In the genomic region with DNA sequence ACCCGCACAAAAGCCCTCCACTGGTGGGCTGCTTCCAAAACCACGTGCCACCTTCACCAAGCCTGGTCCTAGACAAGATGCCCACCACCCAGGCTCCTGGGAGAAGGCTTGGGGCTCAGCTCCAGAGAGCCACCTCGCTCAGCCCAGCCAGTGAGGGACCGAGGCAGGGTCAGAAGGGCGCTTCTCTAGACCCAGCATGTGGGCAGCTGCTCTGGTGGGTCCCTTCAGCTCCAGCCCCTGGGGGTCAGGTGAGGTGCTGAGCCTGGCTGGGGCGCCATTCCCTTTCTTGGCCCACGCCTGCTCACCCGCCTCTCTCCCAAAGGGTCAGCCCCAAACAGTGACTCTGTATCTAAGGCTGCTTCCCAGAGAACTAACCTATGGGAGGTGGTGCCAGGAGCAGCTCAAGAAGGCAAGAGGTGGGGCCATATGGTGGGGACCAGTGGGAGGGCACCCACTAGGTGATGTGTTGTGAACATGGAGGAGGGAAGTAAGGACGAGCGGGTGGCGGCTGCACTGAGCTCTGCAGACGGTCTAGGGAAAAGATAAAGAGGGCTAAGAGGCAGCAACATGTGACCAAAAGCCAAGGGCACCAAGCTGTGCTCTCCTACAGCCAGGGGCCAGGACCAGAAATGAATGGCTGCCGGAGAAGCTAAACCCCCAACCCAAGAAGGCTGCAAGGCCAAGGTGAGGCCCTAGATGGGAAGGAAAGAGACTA, we compare ENCODE assay signal across 1 cellular context.
TF ChIP-seq lines count a peak whose summit lies in the region.

No MANE protein-coding gene starts in this region.

TF ChIP-seq in GM23338, 12 proteins besides CTCF, POLR2A, EP300 and RAD21 (continued from another document):
- TF ChIP-seq, protein P1, sequence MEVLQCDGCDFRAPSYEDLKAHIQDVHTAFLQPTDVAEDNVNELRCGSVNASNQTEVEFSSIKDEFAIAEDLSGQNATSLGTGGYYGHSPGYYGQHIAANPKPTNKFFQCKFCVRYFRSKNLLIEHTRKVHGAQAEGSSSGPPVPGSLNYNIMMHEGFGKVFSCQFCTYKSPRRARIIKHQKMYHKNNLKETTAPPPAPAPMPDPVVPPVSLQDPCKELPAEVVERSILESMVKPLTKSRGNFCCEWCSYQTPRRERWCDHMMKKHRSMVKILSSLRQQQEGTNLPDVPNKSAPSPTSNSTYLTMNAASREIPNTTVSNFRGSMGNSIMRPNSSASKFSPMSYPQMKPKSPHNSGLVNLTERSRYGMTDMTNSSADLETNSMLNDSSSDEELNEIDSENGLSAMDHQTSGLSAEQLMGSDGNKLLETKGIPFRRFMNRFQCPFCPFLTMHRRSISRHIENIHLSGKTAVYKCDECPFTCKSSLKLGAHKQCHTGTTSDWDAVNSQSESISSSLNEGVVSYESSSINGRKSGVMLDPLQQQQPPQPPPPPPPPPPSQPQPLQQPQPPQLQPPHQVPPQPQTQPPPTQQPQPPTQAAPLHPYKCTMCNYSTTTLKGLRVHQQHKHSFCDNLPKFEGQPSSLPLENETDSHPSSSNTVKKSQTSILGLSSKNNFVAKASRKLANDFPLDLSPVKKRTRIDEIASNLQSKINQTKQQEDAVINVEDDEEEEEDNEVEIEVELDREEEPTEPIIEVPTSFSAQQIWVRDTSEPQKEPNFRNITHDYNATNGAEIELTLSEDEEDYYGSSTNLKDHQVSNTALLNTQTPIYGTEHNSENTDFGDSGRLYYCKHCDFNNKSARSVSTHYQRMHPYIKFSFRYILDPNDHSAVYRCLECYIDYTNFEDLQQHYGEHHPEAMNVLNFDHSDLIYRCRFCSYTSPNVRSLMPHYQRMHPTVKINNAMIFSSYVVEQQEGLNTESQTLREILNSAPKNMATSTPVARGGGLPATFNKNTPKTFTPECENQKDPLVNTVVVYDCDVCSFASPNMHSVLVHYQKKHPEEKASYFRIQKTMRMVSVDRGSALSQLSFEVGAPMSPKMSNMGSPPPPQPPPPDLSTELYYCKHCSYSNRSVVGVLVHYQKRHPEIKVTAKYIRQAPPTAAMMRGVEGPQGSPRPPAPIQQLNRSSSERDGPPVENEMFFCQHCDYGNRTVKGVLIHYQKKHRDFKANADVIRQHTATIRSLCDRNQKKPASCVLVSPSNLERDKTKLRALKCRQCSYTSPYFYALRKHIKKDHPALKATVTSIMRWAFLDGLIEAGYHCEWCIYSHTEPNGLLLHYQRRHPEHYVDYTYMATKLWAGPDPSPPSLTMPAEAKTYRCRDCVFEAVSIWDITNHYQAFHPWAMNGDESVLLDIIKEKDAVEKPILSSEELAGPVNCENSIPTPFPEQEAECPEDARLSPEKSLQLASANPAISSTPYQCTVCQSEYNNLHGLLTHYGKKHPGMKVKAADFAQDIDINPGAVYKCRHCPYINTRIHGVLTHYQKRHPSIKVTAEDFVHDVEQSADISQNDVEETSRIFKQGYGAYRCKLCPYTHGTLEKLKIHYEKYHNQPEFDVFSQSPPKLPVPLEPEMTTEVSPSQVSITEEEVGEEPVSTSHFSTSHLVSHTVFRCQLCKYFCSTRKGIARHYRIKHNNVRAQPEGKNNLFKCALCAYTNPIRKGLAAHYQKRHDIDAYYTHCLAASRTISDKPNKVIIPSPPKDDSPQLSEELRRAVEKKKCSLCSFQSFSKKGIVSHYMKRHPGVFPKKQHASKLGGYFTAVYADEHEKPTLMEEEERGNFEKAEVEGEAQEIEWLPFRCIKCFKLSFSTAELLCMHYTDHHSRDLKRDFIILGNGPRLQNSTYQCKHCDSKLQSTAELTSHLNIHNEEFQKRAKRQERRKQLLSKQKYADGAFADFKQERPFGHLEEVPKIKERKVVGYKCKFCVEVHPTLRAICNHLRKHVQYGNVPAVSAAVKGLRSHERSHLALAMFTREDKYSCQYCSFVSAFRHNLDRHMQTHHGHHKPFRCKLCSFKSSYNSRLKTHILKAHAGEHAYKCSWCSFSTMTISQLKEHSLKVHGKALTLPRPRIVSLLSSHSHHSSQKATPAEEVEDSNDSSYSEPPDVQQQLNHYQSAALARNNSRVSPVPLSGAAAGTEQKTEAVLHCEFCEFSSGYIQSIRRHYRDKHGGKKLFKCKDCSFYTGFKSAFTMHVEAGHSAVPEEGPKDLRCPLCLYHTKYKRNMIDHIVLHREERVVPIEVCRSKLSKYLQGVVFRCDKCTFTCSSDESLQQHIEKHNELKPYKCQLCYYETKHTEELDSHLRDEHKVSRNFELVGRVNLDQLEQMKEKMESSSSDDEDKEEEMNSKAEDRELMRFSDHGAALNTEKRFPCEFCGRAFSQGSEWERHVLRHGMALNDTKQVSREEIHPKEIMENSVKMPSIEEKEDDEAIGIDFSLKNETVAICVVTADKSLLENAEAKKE (CRISPR knock-in tag; IDR thresholded peaks at IDR 0.05) = no peak
- no peak for TF ChIP-seq JUNB (IDR thresholded peaks at IDR 0.05; ENCODE audit: unreplicated experiment)
- no peak for TF ChIP-seq CREB1 (CRISPR knock-in tag; IDR thresholded peaks at IDR 0.05; ENCODE audit: low read depth)
- no peak for TF ChIP-seq NANOG (IDR thresholded peaks at IDR 0.05; ENCODE audit: borderline replicate concordance)
- TF ChIP-seq ZNF331 (CRISPR knock-in tag; IDR thresholded peaks at IDR 0.05; ENCODE audit: low read depth) = no peak
- TF ChIP-seq ETS1 (IDR thresholded peaks at IDR 0.05) = no peak
- no peak for TF ChIP-seq EZH2phosphoT487 (IDR thresholded peaks at IDR 0.05; ENCODE audit: unreplicated experiment)
